ENCODE assay signal across 20 cellular contexts in the genomic region with DNA sequence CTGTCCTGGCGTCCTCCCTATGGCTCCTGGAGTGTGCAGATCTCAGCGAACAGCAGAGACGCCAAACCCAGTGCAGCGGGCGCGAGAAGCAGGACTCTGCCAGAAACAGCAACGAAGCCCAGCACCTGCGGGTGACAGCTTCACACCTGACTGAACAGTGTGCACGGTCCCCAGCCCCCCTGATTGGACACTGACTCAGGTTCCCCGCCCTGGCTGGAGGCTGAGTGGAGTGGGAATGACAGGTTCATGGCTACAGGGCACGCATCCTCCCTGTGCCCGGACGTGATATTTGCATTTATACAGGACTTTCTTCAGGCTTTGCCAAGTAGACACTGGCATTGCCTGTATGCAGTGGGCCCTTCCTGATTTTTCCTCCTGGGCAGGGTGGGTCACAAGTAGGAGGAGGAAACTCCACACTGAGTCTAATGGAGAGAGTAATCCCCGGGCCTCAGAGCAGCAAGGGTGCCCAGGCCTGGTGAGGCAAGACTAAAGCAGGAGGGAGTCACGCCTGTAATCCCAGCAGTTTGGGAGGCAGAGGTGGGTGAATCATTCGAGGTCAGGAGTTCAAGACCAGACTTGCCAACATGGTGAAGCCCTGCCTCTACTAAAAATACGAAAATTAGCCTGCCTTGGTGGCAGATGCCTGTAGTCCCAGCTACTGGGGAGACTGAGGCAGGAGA.
DNase-seq lines count a peak whose midpoint lies in the region; TF ChIP-seq lines count a peak whose summit lies in the region.
"Had no signal": no experiment of that assay in that cellular context is flagged by ENCODE, and none has a peak within 500 bp of the region (broad histone marks: within the 10 kb centered on the region; RNA-seq: fewer than 3 reads in every experiment).

No MANE protein-coding gene starts in this region.

- no peak overlapping the region for H3K4me3 ChIP-seq in epithelial cell of esophagus (ENCODE audit: low read length)
- H3K4me3 ChIP-seq in osteoblast (ENCODE audit: insufficient read depth, low read length), result no peak overlapping the region
- no peak overlapping the region for H3K4me3 ChIP-seq in left ventricle myocardium inferior
- H3K4me3 ChIP-seq: SJSA1, uterus had no signal

- H3K9me3 Mint-ChIP-seq in T-helper 2 cell treated with Interferon-gamma antibody and Interleukin-4, amounts not matched to agents 5 μg/mL and 100 μg/mL, for 36 hours, result no peaks in the 10 kb centered on the region
- H3K9me3 Mint-ChIP-seq: activated naive CD4-positive, alpha-beta T cell treated with anti-CD3 and anti-CD28 coated beads, Interleukin-2, amount 10 ng/mL, durations not matched to agents 7 days and 5 days; activated T-cell treated with anti-CD3 and anti-CD28 coated beads, Interleukin-2, amount 50 U/mL, for 24 hours had no signal

- H3K4me1 Mint-ChIP-seq in T-helper 2 cell treated with Interferon-gamma antibody and Interleukin-4, amounts not matched to agents 5 μg/mL and 100 μg/mL, for 36 hours (ENCODE audit: low read depth), result peaks cover 3% of the 10 kb centered on the region
- H3K4me1 Mint-ChIP-seq: activated naive CD4-positive, alpha-beta T cell treated with anti-CD3 and anti-CD28 coated beads, Interleukin-2, amount 10 ng/mL, durations not matched to agents 7 days and 5 days had no signal

- H3K27me3 ChIP-seq in osteoblast (ENCODE audit: insufficient read depth, low read length) (peaks cover 68% of the 10 kb centered on the region), left ventricle myocardium inferior (ENCODE audit: low read depth) (peaks cover 99% of the 10 kb centered on the region)

- DNase-seq in DMS79 treated with DMSO at 0.1 percent for 48 hours (lab: John Stamatoyannopoulos, UW) (peak; percentile 16), DMS79 (lab: John Stamatoyannopoulos, UW) (no peak), NCI-H526 treated with DMSO at 0.1 percent for 48 hours (lab: John Stamatoyannopoulos, UW) (peak; percentile 15), epithelial cell of esophagus (ENCODE audit: low read depth) (peak; percentile 46), osteoblast (ENCODE audit: insufficient read length, low spot score, missing footprints) (peak; percentile 44), left ventricle myocardium inferior (no peak), NCI-H1436 (lab: John Stamatoyannopoulos, UW) (no peak)
- no peak for DNase-seq in T-helper 2 cell treated with Interferon-gamma antibody and Interleukin-4, amounts not matched to agents 5 μg/mL and 100 μg/mL, for 36 hours (ENCODE audit: low spot score)
- DNase-seq: 8988T; activated CD8-positive, alpha-beta T cell treated with anti-CD3 and anti-CD28 coated beads, Interleukin-2, amount 10 ng/mL, durations not matched to agents 7 days and 5 days; activated naive CD4-positive, alpha-beta T cell treated with anti-CD3 and anti-CD28 coated beads, Interleukin-2, amount 10 ng/mL, durations not matched to agents 7 days and 5 days; activated T-cell treated with anti-CD3 and anti-CD28 coated beads, Interleukin-2, amount 50 U/mL, for 24 hours; BE2C; Caco-2; NCI-H1694 treated with DMSO at 0.1 percent for 48 hours; NCI-H446 treated with DMSO at 0.1 percent for 48 hours; OCI-M1; stimulated activated CD8-positive, alpha-beta memory T cell treated with anti-CD3 and anti-CD28 coated beads, Interleukin-4, amount 100 ng/mL, for 48 hours; uterus had no signal

- no peak overlapping the region for H3K4me2 ChIP-seq in osteoblast (ENCODE audit: insufficient read depth, low read length)

- H3K4me1 ChIP-seq in osteoblast (ENCODE audit: insufficient read depth, low read length) (no peaks in the 10 kb centered on the region), left ventricle myocardium inferior (peaks cover 19% of the 10 kb centered on the region)
- H3K4me1 ChIP-seq: BE2C had no signal

- H3K79me2 ChIP-seq in osteoblast (ENCODE audit: insufficient read depth, low read length), result no peaks in the 10 kb centered on the region

- no peak overlapping the region for H3K4me3 Mint-ChIP-seq in T-helper 2 cell treated with Interferon-gamma antibody and Interleukin-4, amounts not matched to agents 5 μg/mL and 100 μg/mL, for 36 hours
- H3K4me3 Mint-ChIP-seq: activated CD8-positive, alpha-beta T cell treated with anti-CD3 and anti-CD28 coated beads, Interleukin-2, amount 10 ng/mL, durations not matched to agents 7 days and 5 days; activated naive CD4-positive, alpha-beta T cell treated with anti-CD3 and anti-CD28 coated beads, Interleukin-2, amount 10 ng/mL, durations not matched to agents 7 days and 5 days; activated T-cell treated with anti-CD3 and anti-CD28 coated beads, Interleukin-2, amount 50 U/mL, for 24 hours had no signal

- H3K27ac ChIP-seq in osteoblast (ENCODE audit: low read depth, low read length) (no peak overlapping the region), left ventricle myocardium inferior (replicated peaks) (no peak overlapping the region)
- H3K27ac ChIP-seq: SJSA1, uterus had no signal

- no peaks in the 10 kb centered on the region for H3K36me3 Mint-ChIP-seq in T-helper 2 cell treated with Interferon-gamma antibody and Interleukin-4, amounts not matched to agents 5 μg/mL and 100 μg/mL, for 36 hours (ENCODE audit: low read depth)
- H3K36me3 Mint-ChIP-seq: activated naive CD4-positive, alpha-beta T cell treated with anti-CD3 and anti-CD28 coated beads, Interleukin-2, amount 10 ng/mL, durations not matched to agents 7 days and 5 days had no signal

- peaks cover 63% of the 10 kb centered on the region for H3K27me3 Mint-ChIP-seq in T-helper 2 cell treated with Interferon-gamma antibody and Interleukin-4, amounts not matched to agents 5 μg/mL and 100 μg/mL, for 36 hours (ENCODE audit: low read depth)

- intact Hi-C loops in left ventricle myocardium inferior (cut with micrococcal nuclease), result no loop called here

- no peak overlapping the region for H3K27ac Mint-ChIP-seq in T-helper 2 cell treated with Interferon-gamma antibody and Interleukin-4, amounts not matched to agents 5 μg/mL and 100 μg/mL, for 36 hours
- H3K27ac Mint-ChIP-seq: activated CD8-positive, alpha-beta T cell treated with anti-CD3 and anti-CD28 coated beads, Interleukin-2, amount 10 ng/mL, durations not matched to agents 7 days and 5 days; activated naive CD4-positive, alpha-beta T cell treated with anti-CD3 and anti-CD28 coated beads, Interleukin-2, amount 10 ng/mL, durations not matched to agents 7 days and 5 days; activated T-cell treated with anti-CD3 and anti-CD28 coated beads, Interleukin-2, amount 50 U/mL, for 24 hours had no signal

- H4K20me1 ChIP-seq in osteoblast (ENCODE audit: insufficient read depth, low read length), result no peaks in the 10 kb centered on the region

- H3K36me3 ChIP-seq in osteoblast (ENCODE audit: insufficient read depth, low read length), result no peaks in the 10 kb centered on the region
- no peaks in the 10 kb centered on the region for H3K36me3 ChIP-seq in left ventricle myocardium inferior
- H3K36me3 ChIP-seq: BE2C, SJSA1, uterus had no signal

- no peak overlapping the region for H2AFZ ChIP-seq in osteoblast (ENCODE audit: low read length)

- H3K9me3 ChIP-seq in osteoblast (ENCODE audit: low read depth, low read length), result no peaks in the 10 kb centered on the region
- no peaks in the 10 kb centered on the region for H3K9me3 ChIP-seq in left ventricle myocardium inferior (replicated peaks)
- H3K9me3 ChIP-seq: BE2C, Caco-2, SJSA1, uterus had no signal

- TF ChIP-seq CTCF in epithelial cell of esophagus (IDR thresholded peaks at IDR 0.05; ENCODE audit: insufficient read depth, low read depth, low read length, missing control alignments), result no peak
- TF ChIP-seq CTCF in osteoblast (IDR thresholded peaks at IDR 0.05; ENCODE audit: extremely low read depth, low read depth, low read length), result no peak
- TF ChIP-seq CTCF in left ventricle myocardium inferior (IDR thresholded peaks at IDR 0.05; ENCODE audit: borderline replicate concordance), result no peak

Comparison
In these comparisons a context has a peak if more than half of its experiments do, and no peak if none do; other contexts are left out.
1. DNase-seq: peak in DMS79 treated with DMSO at 0.1 percent for 48 hours (single experiment), NCI-H526 treated with DMSO at 0.1 percent for 48 hours (single experiment), epithelial cell of esophagus (single experiment) and osteoblast (single experiment); none in DMS79 (single experiment), left ventricle myocardium inferior (single experiment), NCI-H1436 (single experiment) and T-helper 2 cell treated with Interferon-gamma antibody and Interleukin-4, amounts not matched to agents 5 μg/mL and 100 μg/mL, for 36 hours (single experiment).